10 cellular contexts compared by ENCODE assay signal in the genomic region with DNA sequence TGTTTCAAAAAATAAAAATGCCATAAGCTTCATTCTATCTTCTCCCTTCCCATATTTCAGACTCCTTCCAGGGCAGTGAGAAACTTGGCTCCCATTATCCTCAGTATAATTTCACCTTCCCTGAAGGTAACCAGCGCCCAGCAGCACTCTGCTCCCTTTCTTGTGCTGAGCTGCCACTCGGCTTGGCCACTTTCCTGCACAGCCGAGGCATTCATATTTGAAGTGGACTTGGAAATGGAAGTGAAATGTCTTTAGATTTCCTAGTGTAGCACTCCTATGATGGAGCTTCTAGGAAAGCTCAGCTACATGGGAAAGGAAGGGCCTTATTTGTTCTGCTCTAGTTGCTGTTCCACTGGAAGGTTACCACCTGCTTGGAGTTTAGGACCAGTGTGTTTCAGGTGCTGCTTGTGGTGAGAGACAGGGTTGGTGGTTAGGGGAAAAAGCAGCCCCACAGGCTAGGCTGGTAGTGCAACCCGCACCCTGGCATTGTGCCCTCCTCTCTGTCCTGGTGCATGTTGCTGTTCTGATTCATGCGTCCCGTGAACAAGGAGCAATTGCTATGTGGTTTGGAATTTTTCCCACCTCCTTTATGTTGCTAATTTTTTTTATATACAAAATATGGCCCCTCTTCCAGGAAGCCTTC. TPM values are rescaled to one million over a fixed set of nuclear protein-coding genes. Genes with fewer than 3 reads are reported as not detected.
DNase-seq lines count a peak whose midpoint lies in the region; ATAC-seq, FAIRE-seq and TF ChIP-seq lines count a peak whose summit lies in the region.
"Had no signal": no experiment of that assay in that cellular context is flagged by ENCODE, and none has a peak within 500 bp of the region (broad histone marks: within the 10 kb centered on the region; RNA-seq: fewer than 3 reads in every experiment).

No MANE protein-coding gene starts in this region.

- peaks cover 8% of the 10 kb centered on the region for H3K9me1 ChIP-seq in keratinocyte (ENCODE audit: control insufficient read depth, extremely low read depth, insufficient read depth, low read length)

- ATAC-seq in HepG2 (no peak), right lobe of liver (no peak)

- H3K4me3 Mint-ChIP-seq in activated naive CD4-positive, alpha-beta T cell treated with anti-CD3 and anti-CD28 coated beads, Interleukin-2, amount 10 ng/mL, durations not matched to agents 7 days and 5 days = no peak overlapping the region

- no peak for TF ChIP-seq RAD21 in HepG2 (CRISPR knock-in tag; IDR thresholded peaks at IDR 0.05)

- H4K20me1 ChIP-seq in HepG2 (ENCODE audit: insufficient read depth, low read length) = no peaks in the 10 kb centered on the region
- H4K20me1 ChIP-seq in keratinocyte (ENCODE audit: control insufficient read depth, extremely low read depth, insufficient read depth, low read length) = peaks cover 10% of the 10 kb centered on the region
- H4K20me1 ChIP-seq in OCI-LY7 (ENCODE audit: insufficient read depth, low read length) = no peaks in the 10 kb centered on the region

- no peak for TF ChIP-seq POLR2A in HepG2 (IDR thresholded peaks at IDR 0.05; ENCODE audit: insufficient read depth in 1 of 2, low read depth in 2 of 2, low read length in 2 of 2)
- TF ChIP-seq POLR2A in right lobe of liver (IDR thresholded peaks at IDR 0.05) = no peak
- no peak for TF ChIP-seq POLR2A in vagina (IDR thresholded peaks at IDR 0.05)

- TF ChIP-seq CTCF in HepG2 (CRISPR knock-in tag; IDR thresholded peaks at IDR 0.05) = no peak
- TF ChIP-seq CTCF in right lobe of liver (IDR thresholded peaks at IDR 0.05) = no peak
- TF ChIP-seq CTCF in ascending aorta (IDR thresholded peaks at IDR 0.05) = no peak
- TF ChIP-seq CTCF in keratinocyte (optimal IDR thresholded peaks at IDR 0.05 in 1 of 3, IDR thresholded peaks at IDR 0.05 in 1 of 3, conservative IDR thresholded peaks at IDR 0.05 in 1 of 3; ENCODE audit: extremely low read depth in 1 of 3, insufficient read depth in 2 of 3, low read length in 3 of 3) = no peak
- TF ChIP-seq CTCF in vagina (IDR thresholded peaks at IDR 0.05) = no peak
- no peak for TF ChIP-seq CTCF in OCI-LY7 (conservative IDR thresholded peaks at IDR 0.05; ENCODE audit: low read length)

- POLR2A ChIA-PET in HepG2 (lab: Yijun Ruan, JAX) (no interaction called here), OCI-LY7 (lab: Charles Lee) (interaction anchor here (0.6 to 1.3 kb wide), 4 partner anchors 8 to 76 kb away, joined by 3 to 5 read pairs (median 3); no protein-coding TSS in a partner anchor)

- CTCF ChIA-PET in HepG2 (lab: Yijun Ruan, JAX; ENCODE audit: low intra/inter-chr PET ratio, low total read pairs) (no interaction called here), OCI-LY7 (lab: Charles Lee; ENCODE audit: unreplicated experiment) (no interaction called here)
- CTCF ChIA-PET in activated naive CD4-positive, alpha-beta T cell treated with anti-CD3 and anti-CD28 coated beads, Interleukin-2, amount 10 ng/mL, durations not matched to agents 7 days and 5 days (lab: Charles Lee) = interaction anchor here (1.1 kb wide), 1 partner anchor 174 kb away, joined by 3 read pairs; no protein-coding TSS in a partner anchor

- no peak overlapping the region for H3K27ac Mint-ChIP-seq in activated naive CD4-positive, alpha-beta T cell treated with anti-CD3 and anti-CD28 coated beads, Interleukin-2, amount 10 ng/mL, durations not matched to agents 7 days and 5 days

- TF ChIP-seq EP300 in HepG2 (IDR thresholded peaks at IDR 0.05; ENCODE audit: low read depth in 2 of 2, low read length in 2 of 2) = no peak
- no peak for TF ChIP-seq EP300 in HepG2 (CRISPR knock-in tag; IDR thresholded peaks at IDR 0.05; ENCODE audit: borderline replicate concordance)

- H3K4me3 ChIP-seq in HepG2 (replicated peaks in 1 of 3; ENCODE audit: insufficient read depth in 1 of 3, low read depth in 2 of 3, low read length in 3 of 3) (no peak overlapping the region), right lobe of liver (no peak overlapping the region), ascending aorta (no peak overlapping the region), keratinocyte (ENCODE audit: control insufficient read depth in 2 of 3, extremely low read depth in 1 of 3, insufficient read depth in 2 of 3, low read depth in 1 of 3, low read length in 3 of 3) (no peak overlapping the region), vagina (no peak overlapping the region), OCI-LY7 (ENCODE audit: low read depth, low read length, poor library complexity, severe bottlenecking) (no peak overlapping the region)

- H3K9me3 Mint-ChIP-seq in activated naive CD4-positive, alpha-beta T cell treated with anti-CD3 and anti-CD28 coated beads, Interleukin-2, amount 10 ng/mL, durations not matched to agents 7 days and 5 days = no peaks in the 10 kb centered on the region

- no peaks in the 10 kb centered on the region for H3K27me3 Mint-ChIP-seq in activated naive CD4-positive, alpha-beta T cell treated with anti-CD3 and anti-CD28 coated beads, Interleukin-2, amount 10 ng/mL, durations not matched to agents 7 days and 5 days

- in situ Hi-C loops in HepG2 (cut with HindIII; ENCODE audit: extremely low pct_ligation_motif_present, low pct_unique_long_range_greater_than_20kb) = no loop called here

- no peak overlapping the region for H3K9ac ChIP-seq in HepG2 (ENCODE audit: insufficient read depth, low read depth, low read length)
- no peak overlapping the region for H3K9ac ChIP-seq in keratinocyte (ENCODE audit: control insufficient read depth, extremely low read depth, insufficient read depth, low read length)

- H3K4me1 ChIP-seq in HepG2 (ENCODE audit: insufficient read depth, low read length) (peaks cover 29% of the 10 kb centered on the region), right lobe of liver (peaks cover 0 to 14% (median 3%) of the 10 kb centered on the region in 4 donors), ascending aorta (no peaks in the 10 kb centered on the region), keratinocyte (ENCODE audit: control insufficient read depth, extremely low read depth, insufficient read depth, low read length) (peaks cover 35% of the 10 kb centered on the region), vagina (peaks cover 31% of the 10 kb centered on the region), OCI-LY7 (ENCODE audit: insufficient read depth, low read length, poor library complexity, severe bottlenecking) (no peaks in the 10 kb centered on the region)

- peaks cover 34% of the 10 kb centered on the region for H3K36me3 Mint-ChIP-seq in activated naive CD4-positive, alpha-beta T cell treated with anti-CD3 and anti-CD28 coated beads, Interleukin-2, amount 10 ng/mL, durations not matched to agents 7 days and 5 days

- H3K9me2 ChIP-seq in OCI-LY7 (ENCODE audit: insufficient read depth, low read length) = no peaks in the 10 kb centered on the region

- H2AFZ ChIP-seq in HepG2 (ENCODE audit: low read length) (no peak overlapping the region), keratinocyte (ENCODE audit: control insufficient read depth, low read length) (no peak overlapping the region), OCI-LY7 (ENCODE audit: low read length) (no peak overlapping the region)

- dilution Hi-C loops in keratinocyte (cut with MboI; ENCODE audit: extremely low pct_ligation_motif_present, low sequenced_read_pairs) = no loop called here

- H3K27ac ChIP-seq in HepG2 (ENCODE audit: extremely low read length, insufficient read depth, low read length) (no peak overlapping the region), right lobe of liver (no peak overlapping the region), ascending aorta (peak overlapping the region; percentile 3 to 42), keratinocyte (ENCODE audit: control insufficient read depth, insufficient read depth, low read length) (peak overlapping the region; percentile 50), vagina (peak overlapping the region; percentile 62), OCI-LY7 (ENCODE audit: low read depth, low read length, poor library complexity, severe bottlenecking) (no peak overlapping the region)

- H3K9me3 ChIP-seq in HepG2 (ENCODE audit: low read length) (no peaks in the 10 kb centered on the region), right lobe of liver (no peaks in the 10 kb centered on the region), ascending aorta (no peaks in the 10 kb centered on the region), keratinocyte (ENCODE audit: control insufficient read depth, low read depth, low read length) (no peaks in the 10 kb centered on the region), vagina (no peaks in the 10 kb centered on the region), OCI-LY7 (ENCODE audit: low read length) (no peaks in the 10 kb centered on the region)

- no peaks in the 10 kb centered on the region for H3K27me3 ChIP-seq in HepG2 (ENCODE audit: control insufficient read depth in 1 of 2, insufficient read depth in 2 of 2, low read length in 2 of 2)
- no peaks in the 10 kb centered on the region for H3K27me3 ChIP-seq in right lobe of liver
- no peaks in the 10 kb centered on the region for H3K27me3 ChIP-seq in ascending aorta
- H3K27me3 ChIP-seq in keratinocyte (ENCODE audit: control insufficient read depth, extremely low read depth, insufficient read depth, low read length) = no peaks in the 10 kb centered on the region
- no peaks in the 10 kb centered on the region for H3K27me3 ChIP-seq in vagina

- BruUV-seq in HepG2 (replicated peaks; lab: Mats Ljungman, UMichigan) (no TSS peak), OCI-LY7 (replicated peaks; lab: Mats Ljungman, UMichigan) (no TSS peak)

- H3K4me2 ChIP-seq in HepG2 (ENCODE audit: low read depth, low read length) = no peak overlapping the region
- H3K4me2 ChIP-seq in keratinocyte (ENCODE audit: control insufficient read depth, extremely low read depth, insufficient read depth, low read depth, low read length) = peak overlapping the region; percentile 56
- no peak overlapping the region for H3K4me2 ChIP-seq in OCI-LY7 (ENCODE audit: low read length)

- intact Hi-C loops in HepG2 (cut with micrococcal nuclease; ENCODE audit: unreplicated experiment) (no loop called here), right lobe of liver (cut with DNase I) (no loop called here), ascending aorta (cut with DNase I) (no loop called here), vagina (cut with DNase I) (no loop called here), OCI-LY7 (cut with micrococcal nuclease; ENCODE audit: unreplicated experiment) (no loop called here)

- DNase-seq in HepG2 (ENCODE audit: low spot score) = no peak
- no peak for DNase-seq in right lobe of liver
- DNase-seq in ascending aorta (ENCODE audit: low spot score in 2 of 2) = no peak
- peak; percentile 45 for DNase-seq in keratinocyte (ENCODE audit: low read depth, low spot score)
- DNase-seq in vagina (ENCODE audit: extremely low spot score in 2 of 2) = no peak
- no peak for DNase-seq in OCI-LY7 (ENCODE audit: low spot score)
- DNase-seq in amniotic stem cell (lab: John Stamatoyannopoulos, UW) = no peak
- DNase-seq in activated naive CD4-positive, alpha-beta T cell treated with anti-CD3 and anti-CD28 coated beads, Interleukin-2, amount 10 ng/mL, durations not matched to agents 7 days and 5 days = no peak
- DNase-seq: activated naive CD4-positive, alpha-beta T cell treated with Interleukin-2 at 50 U/mL for 16 hours; NCI-H1105 treated with DMSO at 0.1 percent for 48 hours had no signal

- H3K79me2 ChIP-seq in HepG2 (ENCODE audit: insufficient read depth, low read length) = no peaks in the 10 kb centered on the region
- peaks cover 2% of the 10 kb centered on the region for H3K79me2 ChIP-seq in keratinocyte (ENCODE audit: control insufficient read depth, insufficient read depth, low read length)
- no peaks in the 10 kb centered on the region for H3K79me2 ChIP-seq in OCI-LY7 (ENCODE audit: insufficient read depth, low read depth, low read length)

- H3K36me3 ChIP-seq in HepG2 (replicated peaks in 1 of 2; ENCODE audit: control insufficient read depth in 1 of 2, insufficient read depth in 2 of 2, low read length in 2 of 2) (peaks cover 15 to 33% of the 10 kb centered on the region in 2 experiments), right lobe of liver (peaks cover 0 to 33% (median 17%) of the 10 kb centered on the region in 4 donors), ascending aorta (peaks cover 12 to 28% of the 10 kb centered on the region in 2 donors), keratinocyte (ENCODE audit: control insufficient read depth in 2 of 2, extremely low read depth in 1 of 2, insufficient read depth in 2 of 2, low read length in 2 of 2) (peaks cover 22 to 30% of the 10 kb centered on the region in 2 experiments), vagina (peaks cover 0 to 24% of the 10 kb centered on the region in 2 donors), OCI-LY7 (ENCODE audit: insufficient read depth, low read length) (peaks cover 45% of the 10 kb centered on the region)

- FAIRE-seq in HepG2 (lab: Jason Lieb, UNC) (no peak), keratinocyte (lab: Jason Lieb, UNC) (peak; percentile 69)

- peaks cover 2% of the 10 kb centered on the region for H3K4me1 Mint-ChIP-seq in activated naive CD4-positive, alpha-beta T cell treated with anti-CD3 and anti-CD28 coated beads, Interleukin-2, amount 10 ng/mL, durations not matched to agents 7 days and 5 days

- WGBS in HepG2 (ENCODE audit: low lambda C conversion rate) = 98% methylated on average over 6 of the region's 6 CpGs
- 74% methylated on average over 4 of the region's 6 CpGs for WGBS in right lobe of liver (ENCODE audit: insufficient coverage, low coverage, low lambda C conversion rate, missing lambda C conversion rate)

RNA-seq across cellular contexts. Expression of a gene that starts 53.8 kb away (rescaled TPM):
- total RNA-seq in HepG2 (2016; rRNA removed; fragmentation: Illumina TruSeq; extraction: Trizol) (133 and 159 TPM in 2 replicates), right lobe of liver (100 to 1,000 TPM in 2 of 6 experiments, 10 to 100 TPM in 4; 86.9 to 110 (median 99.1) TPM), ascending aorta (57.7 TPM), vagina (61.1 TPM), OCI-LY7 (2022) (120 and 141 TPM in 2 replicates)
- total RNA-seq in HepG2 (2016; cell fraction: cytosol; rRNA removed; fragmentation: Illumina TruSeq; extraction: Trizol; ENCODE audit: low read depth) = 59.7 and 60.0 TPM in 2 replicates
- total RNA-seq in HepG2 (2016; cell fraction: insoluble cytoplasmic fraction; rRNA removed; fragmentation: Illumina TruSeq; extraction: Trizol) = 128 and 156 TPM in 2 replicates
- 120 and 126 TPM in 2 replicates for total RNA-seq in HepG2 (2016; cell fraction: membrane; rRNA removed; fragmentation: Illumina TruSeq; extraction: Trizol)
- total RNA-seq in HepG2 (2016; cell fraction: nucleus; rRNA removed; fragmentation: Illumina TruSeq; extraction: Trizol) = 62.9 and 65.9 TPM in 2 replicates
- polyA plus RNA-seq in HepG2 (2011; rRNA removed) (156 and 162 TPM in 2 replicates), keratinocyte (141 to 253 TPM (median 168 TPM) in 3 replicates)
- 93.8 and 114 TPM in 2 replicates for polyA plus RNA-seq in HepG2 (2011; cell fraction: cytosol; rRNA removed)
- polyA plus RNA-seq in HepG2 (2011; cell fraction: nucleus; rRNA removed) = 25.3 and 25.6 TPM in 2 replicates
- polyA plus RNA-seq in HepG2 (2012) = 90.7 and 110 TPM in 2 replicates
- polyA plus RNA-seq in HepG2 (2016; cell fraction: cytosol; fragmentation: Illumina TruSeq; extraction: Trizol; ENCODE audit: low read depth) = 26.3 and 31.4 TPM in 2 replicates
- 185 and 198 TPM in 2 replicates for polyA plus RNA-seq in HepG2 (2016; cell fraction: insoluble cytoplasmic fraction; fragmentation: Illumina TruSeq; extraction: Trizol; ENCODE audit: low read depth)
- 79.8 and 80.6 TPM in 2 replicates for polyA plus RNA-seq in HepG2 (2016; cell fraction: membrane; fragmentation: Illumina TruSeq; extraction: Trizol; ENCODE audit: low read depth)
- 67.0 and 71.9 TPM in 2 replicates for polyA plus RNA-seq in HepG2 (2016; cell fraction: nucleus; fragmentation: Illumina TruSeq; extraction: Trizol; ENCODE audit: insufficient read depth, low read depth)
- 270 and 278 TPM in 2 replicates for polyA minus RNA-seq in HepG2 (2011; rRNA and poly(A)+ RNA removed; ENCODE audit: low replicate concordance)
- 139 and 149 TPM in 2 replicates for polyA minus RNA-seq in HepG2 (2011; cell fraction: cytosol; rRNA and poly(A)+ RNA removed)
- polyA minus RNA-seq in HepG2 (2011; cell fraction: nucleus; rRNA and poly(A)+ RNA removed) = 85.5 and 87.8 TPM in 2 replicates
- polyA plus RNA-seq in keratinocyte (2011; ENCODE audit: low read depth) = 60.5 TPM
- 178 and 247 TPM in 2 replicates for polyA plus RNA-seq in keratinocyte (2011; cell fraction: cytosol; rRNA removed)
- polyA plus RNA-seq in keratinocyte (2011; cell fraction: nucleus; rRNA removed) = 110 and 116 TPM in 2 replicates
- polyA plus RNA-seq in keratinocyte (2012; ENCODE audit: low replicate concordance) = 81.0 and 118 TPM in 2 replicates
- 132 to 176 TPM (median 171 TPM) in 3 replicates for polyA minus RNA-seq in keratinocyte
- polyA minus RNA-seq in keratinocyte (2011; cell fraction: cytosol; rRNA and poly(A)+ RNA removed) = 148 TPM
- polyA minus RNA-seq in keratinocyte (2011; cell fraction: nucleus; rRNA and poly(A)+ RNA removed) = 37.1 and 63.4 TPM in 2 replicates
- total RNA-seq in OCI-LY7 (2014; rRNA removed; shearing (Covaris generic)) = 61.0 and 67.3 TPM in 2 replicates

Comparison
In these comparisons a context has a peak if more than half of its experiments do, and no peak if none do; other contexts are left out.
1. H3K27ac ChIP-seq: peak in ascending aorta (2 of 2), keratinocyte (single experiment) and vagina (single experiment); none in HepG2 (single experiment), right lobe of liver (0 of 3) and OCI-LY7 (single experiment).